Comparison of ENCODE assay signal across 8 cellular contexts in genomic region chr14:59215353-59215752, GRCh38. TPM values are rescaled to one million over a fixed set of nuclear protein-coding genes. Genes with fewer than 3 reads are reported as not detected.
A peak's percentile ranks its signal among the peaks of the same experiment; 100 is the strongest.
DNase-seq lines count a peak whose midpoint lies in the region; ATAC-seq and TF ChIP-seq lines count a peak whose summit lies in the region.

No MANE protein-coding gene starts in this region.

- in situ Hi-C loops in GM23248 (cut with MboI): no loop called here
- in situ Hi-C loops in astrocyte of the cerebellum (cut with HindIII; ENCODE audit: low sequenced_read_pairs): no loop called here

- CTCF ChIA-PET in A673 (lab: Charles Lee): no interaction called here

- intact Hi-C loops in A673 (cut with micrococcal nuclease; ENCODE audit: unreplicated experiment): no loop called here

- no peaks in the 10 kb centered on the region for H3F3A ChIP-seq in GM23248 (ENCODE audit: insufficient read depth)

- peaks cover 100% of the 10 kb centered on the region for H3K79me2 ChIP-seq in GM23248 (ENCODE audit: insufficient read depth)

- ATAC-seq in HG03095 (IDR thresholded peaks at IDR 0.05; ENCODE audit: unreplicated experiment): no peak

- H3K9me3 ChIP-seq in GM23248 (ENCODE audit: low read depth) (no peaks in the 10 kb centered on the region), A673 (ENCODE audit: low read depth, low read length, poor library complexity, severe bottlenecking) (no peaks in the 10 kb centered on the region)

- no peak overlapping the region for H2AFZ ChIP-seq in GM23248

- no peak overlapping the region for H3K4me2 ChIP-seq in GM23248 (ENCODE audit: unreplicated experiment)

- H3K4me3 ChIP-seq in GM23248 (no peak overlapping the region), astrocyte of the cerebellum (ENCODE audit: low read depth, low read length) (no peak overlapping the region), A673 (ENCODE audit: low read depth, low read length, poor library complexity, severe bottlenecking) (no peak overlapping the region)

- no peaks in the 10 kb centered on the region for H4K20me1 ChIP-seq in GM23248 (ENCODE audit: insufficient read depth)

- TF ChIP-seq CTCF in astrocyte of the cerebellum (IDR thresholded peaks at IDR 0.05; ENCODE audit: low read depth, low read length, missing control alignments) (no peak), A673 (conservative IDR thresholded peaks at IDR 0.05; ENCODE audit: low read depth, low read length) (no peak)

- WGBS in GM23248 (ENCODE audit: low coverage in 1 of 2, low lambda C conversion rate in 2 of 2, missing lambda C conversion rate in 2 of 2), 2 experiments: 41 to 43% methylated on average over 8 of the region's 8 CpGs

- BruUV-seq in A673 (replicated peaks; lab: Mats Ljungman, UMichigan): no TSS peak

- H3K9ac ChIP-seq in GM23248: no peak overlapping the region

- H3K9me2 ChIP-seq in GM23248 (ENCODE audit: insufficient read depth): no peaks in the 10 kb centered on the region

- H3K27me3 ChIP-seq in GM23248 (replicated peaks; ENCODE audit: insufficient read depth): no peaks in the 10 kb centered on the region
- H3K27me3 ChIP-seq in A673 (replicated peaks; ENCODE audit: insufficient read depth, low read depth, low read length, poor library complexity): no peaks in the 10 kb centered on the region

- H3K27ac ChIP-seq in GM23248 (no peak overlapping the region), A673 (ENCODE audit: low read depth, low read length, poor library complexity, severe bottlenecking) (no peak overlapping the region)

- H3K36me3 ChIP-seq in GM23248 (ENCODE audit: low read depth) (no peaks in the 10 kb centered on the region; the same call in 1 of the 2 replicates), A673 (ENCODE audit: insufficient read depth, low read length, poor library complexity, severe bottlenecking) (no peaks in the 10 kb centered on the region)

- peaks cover 12% of the 10 kb centered on the region for H3K4me1 ChIP-seq in GM23248 (ENCODE audit: insufficient read depth)
- no peaks in the 10 kb centered on the region for H3K4me1 ChIP-seq in A673 (ENCODE audit: insufficient read depth, low read length, poor library complexity, severe bottlenecking)

- DNase-seq in GM23248 (peak; percentile 69), astrocyte of the cerebellum (ENCODE audit: low read depth) (peak; percentile 67), iris pigment epithelial cell (ENCODE audit: low read depth) (peak; percentile 48), superior temporal gyrus (ENCODE audit: extremely low spot score) (peak; percentile 85), iPS-NIHi7 (ENCODE audit: extremely low spot score) (no peak), A673 (ENCODE audit: low spot score) (no peak)
- DNase-seq in activated CD4-positive, alpha-beta T cell treated with anti-CD3 and anti-CD28 coated beads, Interleukin-2, amount 50 U/mL, for 48 hours: no peak

- POLR2A ChIA-PET in A673 (lab: Charles Lee; ENCODE audit: low non-redundant PET): no interaction called here

RNA-seq across cellular contexts. Expression of gene DAAM1, which starts 26.9 kb away (rescaled TPM):
- 17.5 and 25.3 TPM in 2 replicates for total RNA-seq in GM23248 (2014; rRNA removed; shearing (Covaris generic))
- 17.4 and 17.9 TPM in 2 replicates for polyA plus RNA-seq in GM23248 (2016; fragmentation: Nextera tagmentation; extraction: Ambion mirVana)
- total RNA-seq in A673 (2021): 10.8 and 11.5 TPM in 2 replicates

Comparison
In these comparisons a context has a peak if more than half of its experiments do, and no peak if none do; other contexts are left out.
1. DNase-seq: peak in GM23248 (single experiment), astrocyte of the cerebellum (single experiment), iris pigment epithelial cell (single experiment) and superior temporal gyrus (single experiment); none in iPS-NIHi7 (single experiment), A673 (single experiment) and activated CD4-positive, alpha-beta T cell treated with anti-CD3 and anti-CD28 coated beads, Interleukin-2, amount 50 U/mL, for 48 hours (0 of 2).